In genomic region chr2:171923206-171923605, GRCh38 we compare ENCODE assay signal across 8 cellular contexts. TPM values are rescaled to one million over a fixed set of nuclear protein-coding genes. Genes with fewer than 3 reads are reported as not detected.
DNase-seq lines count a peak whose midpoint lies in the region; ATAC-seq, FAIRE-seq and TF ChIP-seq lines count a peak whose summit lies in the region.

No MANE protein-coding gene starts in this region.

- TF ChIP-seq CTCF in astrocyte (IDR thresholded peaks at IDR 0.05; ENCODE audit: insufficient read depth, low read depth, low read length) (no peak), tibial artery (IDR thresholded peaks at IDR 0.05) (no peak), GM20000 (IDR thresholded peaks at IDR 0.05; ENCODE audit: extremely low read depth, missing control alignments) (no peak)

- H2AFZ ChIP-seq in astrocyte (ENCODE audit: low read depth, low read length): peak overlapping the region; percentile 95

- H3K9me3 ChIP-seq in astrocyte (ENCODE audit: insufficient read depth, low read depth, low read length) (no peaks in the 10 kb centered on the region), tibial artery (no peaks in the 10 kb centered on the region)

- peak overlapping the region; percentile 97 for H3K4me3 ChIP-seq in astrocyte (ENCODE audit: insufficient read depth, low read depth, low read length)
- H3K4me3 ChIP-seq in tibial artery: peak overlapping the region; percentile 87 to 96

- H3K4me3 Mint-ChIP-seq in astrocyte (ENCODE audit: unreplicated experiment): peak overlapping the region; percentile 92

- peak overlapping the region; percentile 95 for H3K9ac ChIP-seq in astrocyte (ENCODE audit: low read length)

- peaks cover 55% of the 10 kb centered on the region for H3K79me2 ChIP-seq in astrocyte (ENCODE audit: insufficient read depth, low read length)

- no peaks in the 10 kb centered on the region for H4K20me1 ChIP-seq in astrocyte (ENCODE audit: insufficient read depth, low read length)

- intact Hi-C loops in left colon (cut with DNase I, micrococcal nuclease) (no loop called here), tibial artery (cut with DNase I; ENCODE audit: low total_unique reads) (loop anchor here (5.0 kb wide), 1 partner anchor 41 kb away; no protein-coding TSS in a partner anchor)

- no peaks in the 10 kb centered on the region for H3K36me3 Mint-ChIP-seq in astrocyte (ENCODE audit: low read depth, unreplicated experiment)

- DNase-seq in ELF-1 (ENCODE audit: low read depth, low spot score): peak; percentile 49
- DNase-seq in LHCN-M2 (ENCODE audit: low read depth): peak; percentile 48
- DNase-seq in astrocyte (ENCODE audit: low read depth): peak; percentile 13
- peak in 1 of 2 donors; percentile 31 for DNase-seq in left colon
- no peak for DNase-seq in tibial artery
- DNase-seq in NCI-H1092 (lab: John Stamatoyannopoulos, UW): no peak
- DNase-seq in GM20000 (ENCODE audit: low spot score): no peak

- H3K27ac ChIP-seq in astrocyte (ENCODE audit: low read depth, low read length) (peak overlapping the region; percentile 92), tibial artery (peak overlapping the region; percentile 92 to 94)

- peaks cover 8% of the 10 kb centered on the region for H3K4me1 Mint-ChIP-seq in astrocyte (ENCODE audit: low read depth, unreplicated experiment)

- H3K4me1 ChIP-seq in astrocyte (ENCODE audit: insufficient read depth, low read length): peaks cover 11% of the 10 kb centered on the region
- peaks cover 5 to 20% (median 18%) of the 10 kb centered on the region in 4 donors for H3K4me1 ChIP-seq in tibial artery

- H3K36me3 ChIP-seq in astrocyte (ENCODE audit: insufficient read depth, low read length): no peaks in the 10 kb centered on the region
- peaks cover 3 to 22% (median 4%) of the 10 kb centered on the region in 3 donors for H3K36me3 ChIP-seq in tibial artery

- H3K27me3 Mint-ChIP-seq in astrocyte (ENCODE audit: low read depth, unreplicated experiment): no peaks in the 10 kb centered on the region

- no peak for FAIRE-seq in astrocyte (lab: Jason Lieb, UNC)

- ATAC-seq in left colon (peak; percentile 28), GM18519 (IDR thresholded peaks at IDR 0.05; ENCODE audit: low FRiP score, unreplicated experiment) (no peak)

- peak overlapping the region; percentile 96 for H3K4me2 ChIP-seq in astrocyte (ENCODE audit: low read length)

- peak overlapping the region; percentile 71 for H3K27ac Mint-ChIP-seq in astrocyte (ENCODE audit: unreplicated experiment)

- H3K27me3 ChIP-seq in astrocyte (ENCODE audit: insufficient read depth, low read length): no peaks in the 10 kb centered on the region
- no peaks in the 10 kb centered on the region for H3K27me3 ChIP-seq in tibial artery

- no peaks in the 10 kb centered on the region for H3K9me3 Mint-ChIP-seq in astrocyte (ENCODE audit: unreplicated experiment)

RNA-seq across cellular contexts. Expression of gene HAT1, which starts 0.9 kb away (rescaled TPM):
- total RNA-seq in LHCN-M2 (2014; rRNA removed): 76.8 and 87.5 TPM in 2 replicates
- polyA plus RNA-seq in LHCN-M2 (2012): 38.6 TPM
- total RNA-seq in astrocyte: 28.6 and 29.1 TPM in 2 replicates
- total RNA-seq in left colon: 10 to 100 TPM; 24.8 to 26.1 TPM

RNA-seq across cellular contexts. Expression of gene SLC25A12, which starts 29.2 kb away (rescaled TPM):
- total RNA-seq in LHCN-M2 (2014; rRNA removed) (15.4 and 20.0 TPM in 2 replicates), astrocyte (18.1 and 19.7 TPM in 2 replicates), left colon (10 to 100 TPM; 17.9 to 22.4 TPM)
- 6.8 TPM for polyA plus RNA-seq in LHCN-M2 (2012)

Comparison
In these comparisons a context has a peak if more than half of its experiments do, and no peak if none do; other contexts are left out.
1. DNase-seq: peak in ELF-1 (single experiment), LHCN-M2 (single experiment) and astrocyte (single experiment); none in tibial artery (0 of 2), NCI-H1092 (single experiment) and GM20000 (single experiment).